23 cellular contexts compared by ENCODE assay signal in the genomic region with DNA sequence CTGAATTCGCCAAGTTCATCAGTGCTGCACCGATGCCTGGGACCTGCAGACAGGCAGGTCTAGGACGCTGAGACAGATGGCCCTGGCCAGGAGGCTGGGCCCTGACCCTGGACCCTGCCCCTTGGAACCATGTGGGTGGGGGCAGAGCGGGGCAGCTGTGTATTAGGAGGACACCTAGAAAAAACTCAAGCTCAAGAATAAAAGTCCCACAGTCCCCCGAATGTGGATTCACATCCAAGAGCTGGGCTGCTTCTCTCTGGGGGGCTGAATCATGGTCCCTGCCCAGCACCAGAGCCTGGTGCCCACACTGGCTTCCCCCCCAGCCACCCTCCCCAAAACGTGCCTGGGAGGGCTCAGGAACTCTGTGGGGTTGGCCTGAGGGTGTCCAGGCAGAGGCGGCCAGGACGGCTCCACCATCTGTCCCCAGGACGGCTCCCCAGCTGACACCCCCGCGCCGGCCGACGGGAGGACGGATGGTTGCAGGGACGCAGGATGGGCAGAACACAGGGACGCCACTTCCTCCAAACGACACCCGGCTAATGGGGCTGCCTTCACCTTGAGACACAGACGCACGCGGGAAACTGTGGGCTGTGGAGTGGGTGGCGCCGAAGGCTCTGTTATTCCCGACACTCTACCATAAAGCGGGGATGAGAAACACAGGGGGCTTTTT. TPM values are rescaled to one million over a fixed set of nuclear protein-coding genes. Genes with fewer than 3 reads are reported as not detected.
DNase-seq lines count a peak whose midpoint lies in the region; ATAC-seq and TF ChIP-seq lines count a peak whose summit lies in the region.
"Had no signal": no experiment of that assay in that cellular context is flagged by ENCODE, and none has a peak within 500 bp of the region (broad histone marks: within the 10 kb centered on the region; RNA-seq: fewer than 3 reads in every experiment).

No MANE protein-coding gene starts in this region.

- H3K4me1 ChIP-seq in Peyer's patch (peaks cover 0 to 29% (median 3%) of the 10 kb centered on the region in 4 donors), esophagus squamous epithelium (peaks cover 0 to 21% (median 6%) of the 10 kb centered on the region in 3 donors), gastrocnemius medialis (peaks cover 5% of the 10 kb centered on the region in 2 donors)
- H3K4me1 ChIP-seq: prostate gland had no signal

- no peaks in the 10 kb centered on the region for H3K9me3 ChIP-seq in Peyer's patch
- no peaks in the 10 kb centered on the region for H3K9me3 ChIP-seq in esophagus squamous epithelium
- no peaks in the 10 kb centered on the region for H3K9me3 ChIP-seq in gastrocnemius medialis
- H3K9me3 ChIP-seq: prostate gland had no signal

- H3K4me1 Mint-ChIP-seq in activated T-cell treated with anti-CD3 and anti-CD28 coated beads, Interleukin-2, amount 50 U/mL, for 24 hours (ENCODE audit: low read depth): peaks cover 23% of the 10 kb centered on the region
- H3K4me1 Mint-ChIP-seq: activated CD4-positive, alpha-beta T cell treated with anti-CD3 and anti-CD28 coated beads, Interleukin-2, amount 10 ng/mL, durations not matched to agents 24 days and 14 days; activated T-helper 17 cell treated with anti-CD3 and anti-CD28 coated beads, Interleukin-2, amount 50 U/mL, for 72 hours had no signal

- H3K27me3 ChIP-seq in Peyer's patch (no peaks in the 10 kb centered on the region), esophagus squamous epithelium (no peaks in the 10 kb centered on the region), gastrocnemius medialis (no peaks in the 10 kb centered on the region)

- H3K27ac Mint-ChIP-seq in activated T-cell treated with anti-CD3 and anti-CD28 coated beads, Interleukin-2, amount 50 U/mL, for 24 hours: peak overlapping the region; percentile 95
- H3K27ac Mint-ChIP-seq: activated T-helper 17 cell treated with anti-CD3 and anti-CD28 coated beads, Interleukin-2, amount 50 U/mL, for 72 hours; nephron progenitor cell had no signal

- no peak overlapping the region for H3K4me3 ChIP-seq in Peyer's patch
- no peak overlapping the region for H3K4me3 ChIP-seq in esophagus squamous epithelium
- no peak overlapping the region for H3K4me3 ChIP-seq in gastrocnemius medialis
- H3K4me3 ChIP-seq: prostate gland, SK-N-MC had no signal

- H3K27ac ChIP-seq in Peyer's patch: peak overlapping the region; percentile 16 to 55 (median 44)
- peak overlapping the region; percentile 26 to 77 (median 54) for H3K27ac ChIP-seq in esophagus squamous epithelium
- H3K27ac ChIP-seq in gastrocnemius medialis: peak overlapping the region; percentile 48 to 72 (median 62)
- H3K27ac ChIP-seq: epithelial cell of prostate, KMS-11, prostate gland, SK-N-MC had no signal

- no peaks in the 10 kb centered on the region for H3K9me3 Mint-ChIP-seq in activated T-cell treated with anti-CD3 and anti-CD28 coated beads, Interleukin-2, amount 50 U/mL, for 24 hours
- H3K9me3 Mint-ChIP-seq: activated CD4-positive, alpha-beta T cell treated with anti-CD3 and anti-CD28 coated beads, Interleukin-2, amount 10 ng/mL, durations not matched to agents 24 days and 14 days; activated T-helper 17 cell treated with anti-CD3 and anti-CD28 coated beads, Interleukin-2, amount 50 U/mL, for 72 hours; immature natural killer cell; nephron progenitor cell had no signal

- TF ChIP-seq CTCF in Peyer's patch (IDR thresholded peaks at IDR 0.05): no peak
- TF ChIP-seq CTCF in esophagus squamous epithelium (IDR thresholded peaks at IDR 0.05): no peak
- TF ChIP-seq CTCF in gastrocnemius medialis (IDR thresholded peaks at IDR 0.05 in 4 of 5, conservative IDR thresholded peaks at IDR 0.05 in 1 of 5): no peak

- no peaks in the 10 kb centered on the region for H3K27me3 Mint-ChIP-seq in activated T-cell treated with anti-CD3 and anti-CD28 coated beads, Interleukin-2, amount 50 U/mL, for 24 hours
- H3K27me3 Mint-ChIP-seq: activated CD4-positive, alpha-beta T cell treated with anti-CD3 and anti-CD28 coated beads, Interleukin-2, amount 10 ng/mL, durations not matched to agents 24 days and 14 days; activated T-helper 17 cell treated with anti-CD3 and anti-CD28 coated beads, Interleukin-2, amount 50 U/mL, for 72 hours had no signal

- intact Hi-C loops in esophagus squamous epithelium (cut with DNase I) (no loop called here), gastrocnemius medialis (cut with DNase I; ENCODE audit: low total_unique reads) (no loop called here)

- no peaks in the 10 kb centered on the region for H3K36me3 ChIP-seq in Peyer's patch
- H3K36me3 ChIP-seq in esophagus squamous epithelium: peaks cover 0 to 26% (median 0%) of the 10 kb centered on the region in 3 donors
- H3K36me3 ChIP-seq in gastrocnemius medialis: no peaks in the 10 kb centered on the region
- H3K36me3 ChIP-seq: prostate gland had no signal

- DNase-seq in activated T-cell treated with anti-CD3 and anti-CD28 coated beads, Interleukin-2, amount 50 U/mL, for 24 hours: no peak
- no peak for DNase-seq in activated T-cell treated with anti-CD3 and anti-CD28 coated beads, Interleukin-2, amount 50 U/mL, for 48 hours
- DNase-seq in Peyer's patch (no peak), esophagus squamous epithelium (lab: John Stamatoyannopoulos, UW) (no peak), gastrocnemius medialis (no peak), A172 (ENCODE audit: low spot score) (no peak), NCI-H526 treated with DMSO at 0.1 percent for 48 hours (lab: John Stamatoyannopoulos, UW) (no peak), SIG-M5 (lab: John Stamatoyannopoulos, UW) (no peak)
- DNase-seq: DMS79; mesendoderm; NCI-H1048; NCI-H524 treated with DMSO at 0.1 percent for 48 hours; nephron progenitor cell; stimulated activated naive CD4-positive, alpha-beta T cell treated with Interleukin-2 at 50 U/mL for 16 hours had no signal

- ATAC-seq in gastrocnemius medialis: no peak

- no peaks in the 10 kb centered on the region for H3K36me3 Mint-ChIP-seq in activated T-cell treated with anti-CD3 and anti-CD28 coated beads, Interleukin-2, amount 50 U/mL, for 24 hours (ENCODE audit: low read depth)

- 92 to 95% methylated on average over 4 to 5 of the region's 26 CpGs for WGBS in esophagus squamous epithelium, 2 donors

- H3K4me3 Mint-ChIP-seq in activated T-cell treated with anti-CD3 and anti-CD28 coated beads, Interleukin-2, amount 50 U/mL, for 24 hours: no peak overlapping the region
- H3K4me3 Mint-ChIP-seq: activated CD4-positive, alpha-beta T cell treated with anti-CD3 and anti-CD28 coated beads, Interleukin-2, amount 10 ng/mL, durations not matched to agents 24 days and 14 days; activated T-helper 17 cell treated with anti-CD3 and anti-CD28 coated beads, Interleukin-2, amount 50 U/mL, for 72 hours; nephron progenitor cell had no signal

- in situ Hi-C loops in gastrocnemius medialis (cut with MboI; ENCODE audit: low sequenced_read_pairs in 4 of 4): no loop called here

- TF ChIP-seq POLR2A in Peyer's patch (IDR thresholded peaks at IDR 0.05) (no peak), esophagus squamous epithelium (IDR thresholded peaks at IDR 0.05) (no peak), gastrocnemius medialis (IDR thresholded peaks at IDR 0.05) (no peak)

RNA-seq across cellular contexts. Expression of gene EXD3, which starts 34.9 kb away (rescaled TPM):
- total RNA-seq in Peyer's patch (10 to 100 TPM; 38.7 to 82.4 (median 61.6) TPM), esophagus squamous epithelium (10 to 100 TPM in 2 of 4 donors, 1 to 10 TPM in 2; 2.8 to 16.8 (median 9.1) TPM), gastrocnemius medialis (10 to 100 TPM in 1 of 4 donors, 1 to 10 TPM in 3; 4.8 to 12.5 (median 6.4) TPM)
- total RNA-seq in A172 (2014; rRNA removed; shearing (Covaris generic)): 3.4 and 9.9 TPM in 2 replicates

RNA-seq across cellular contexts. Expression of gene NOXA1, which starts 35.2 kb away (rescaled TPM):
- total RNA-seq in Peyer's patch (10 to 100 TPM; 28.2 to 37.3 (median 33.2) TPM), esophagus squamous epithelium (1 to 10 TPM; 2.1 to 7.4 (median 4.8) TPM), gastrocnemius medialis (1 to 10 TPM in 3 of 4 donors, under 1 TPM in 1; 0.41 to 2.5 (median 1.8) TPM)
- 1.7 and 3.3 TPM in 2 replicates for total RNA-seq in A172 (2014; rRNA removed; shearing (Covaris generic))
- total RNA-seq: H4 had no signal

RNA-seq across cellular contexts. Expression of gene ENTPD8, which starts 53.1 kb away (rescaled TPM):
- total RNA-seq in Peyer's patch (100 to 1,000 TPM in 2 of 4 donors, 10 to 100 TPM in 2; 26.4 to 143 (median 104) TPM), esophagus squamous epithelium (not detected), gastrocnemius medialis (under 1 TPM in 1 of 4 donors, not detected in 3; 0.23 TPM)
- 0.83 and 0.98 TPM in 2 replicates for total RNA-seq in A172 (2014; rRNA removed; shearing (Covaris generic))
- total RNA-seq: A673; activated CD4-positive, alpha-beta T cell treated with anti-CD3 and anti-CD28 coated beads, Interleukin-2, amount 10 ng/mL, durations not matched to agents 24 days and 14 days; activated T-helper 17 cell treated with anti-CD3 and anti-CD28 coated beads, Interleukin-2, amount 50 U/mL, for 72 hours had no signal

Comparison
In these comparisons a context has a peak if more than half of its experiments do, and no peak if none do; other contexts are left out.
1. RNA of gene ENTPD8, which starts 53.1 kb away (total RNA-seq): 26.4 to 143 TPM in Peyer's patch; 0.83 to 0.98 TPM in A172, 0.23 TPM in gastrocnemius medialis and not detected in esophagus squamous epithelium; every median in the first group is over 10 times any median in the second.
2. Peak in every context shown above with its lines, with median percentiles within 50 percentile points of each other: H3K27ac ChIP-seq.